ENCODE assay signal across 19 cellular contexts in genomic region chr10:66833861-66834260, GRCh38.
DNase-seq lines count a peak whose midpoint lies in the region; ATAC-seq and TF ChIP-seq lines count a peak whose summit lies in the region.
"Had no signal": no experiment of that assay in that cellular context is flagged by ENCODE, and none has a peak within 500 bp of the region (broad histone marks: within the 10 kb centered on the region; RNA-seq: fewer than 3 reads in every experiment).

No MANE protein-coding gene starts in this region.

- H3K36me3 ChIP-seq in HCT116 (ENCODE audit: control insufficient read depth in 1 of 2, insufficient read depth in 2 of 2, low read length in 2 of 2) (no peaks in the 10 kb centered on the region), RWPE2 (ENCODE audit: low read depth) (no peaks in the 10 kb centered on the region), neural progenitor cell (no peaks in the 10 kb centered on the region), SJCRH30 (no peaks in the 10 kb centered on the region)

- no peak overlapping the region for H3K9ac ChIP-seq in HCT116 (ENCODE audit: low read length)
- H3K9ac ChIP-seq in neural progenitor cell: no peak overlapping the region

- no peak overlapping the region for H3K27ac Mint-ChIP-seq in neural progenitor cell
- H3K27ac Mint-ChIP-seq in T-helper 17 cell: no peak overlapping the region
- no peak overlapping the region for H3K27ac Mint-ChIP-seq in natural killer cell
- H3K27ac Mint-ChIP-seq: CD4-positive, alpha-beta T cell had no signal

- no peak overlapping the region for H3K4me3 Mint-ChIP-seq in neural progenitor cell
- H3K4me3 Mint-ChIP-seq in T-helper 17 cell: no peak overlapping the region
- no peak overlapping the region for H3K4me3 Mint-ChIP-seq in natural killer cell
- H3K4me3 Mint-ChIP-seq: CD4-positive, alpha-beta T cell had no signal

- TF ChIP-seq CTCF in HCT116 (IDR thresholded peaks at IDR 0.05 in 2 of 3, conservative IDR thresholded peaks at IDR 0.05 in 1 of 3; ENCODE audit: borderline replicate concordance in 1 of 3, insufficient read depth in 1 of 3, low read depth in 2 of 3, low read length in 2 of 3): no peak
- no peak for TF ChIP-seq CTCF in RWPE2 (IDR thresholded peaks at IDR 0.05; ENCODE audit: poor library complexity, severe bottlenecking)
- no peak for TF ChIP-seq CTCF in fibroblast of the aortic adventitia (IDR thresholded peaks at IDR 0.05; ENCODE audit: insufficient read depth, low read length)
- no peak for TF ChIP-seq CTCF in neural progenitor cell (IDR thresholded peaks at IDR 0.05)
- TF ChIP-seq CTCF in natural killer cell (IDR thresholded peaks at IDR 0.05): no peak

- ATAC-seq in HCT116 (peak; percentile 72), RWPE2 (ENCODE audit: low read depth) (peak; percentile 60; the same call in 2 of the 3 replicates), T-helper 17 cell (no peak), natural killer cell (no peak)
- ATAC-seq: A549, K562 had no signal

- TF ChIP-seq RAD21 in HCT116 (IDR thresholded peaks at IDR 0.05; ENCODE audit: low read depth): no peak

- POLR2A ChIA-PET in HCT116 (lab: Charles Lee): no interaction called here

- H3K79me2 ChIP-seq in HCT116 (ENCODE audit: insufficient read depth, low read length): no peaks in the 10 kb centered on the region
- H3K79me2 ChIP-seq in neural progenitor cell (ENCODE audit: low read depth): no peaks in the 10 kb centered on the region

- CTCF ChIA-PET in HCT116 (lab: Charles Lee): no interaction called here

- H3K9me3 ChIP-seq in HCT116 (ENCODE audit: control insufficient read depth in 1 of 2, insufficient read depth in 1 of 2, low read depth in 1 of 2, low read length in 2 of 2) (no peaks in the 10 kb centered on the region), RWPE2 (ENCODE audit: severe bottlenecking) (no peaks in the 10 kb centered on the region), neural progenitor cell (ENCODE audit: low read depth) (no peaks in the 10 kb centered on the region), T-helper 17 cell (ENCODE audit: control insufficient read depth, low read length, poor library complexity, severe bottlenecking) (no peaks in the 10 kb centered on the region), SJCRH30 (replicated peaks) (no peaks in the 10 kb centered on the region)
- H3K9me3 ChIP-seq: A549, Caco-2 had no signal

- no peaks in the 10 kb centered on the region for H3K4me1 Mint-ChIP-seq in neural progenitor cell
- H3K4me1 Mint-ChIP-seq in T-helper 17 cell: no peaks in the 10 kb centered on the region
- H3K4me1 Mint-ChIP-seq in natural killer cell: no peaks in the 10 kb centered on the region

- intact Hi-C loops in HCT116 (cut with micrococcal nuclease): no loop called here
- intact Hi-C loops in natural killer cell (cut with micrococcal nuclease): no loop called here

- H3K4me1 ChIP-seq in HCT116 (ENCODE audit: control insufficient read depth in 1 of 2, insufficient read depth in 2 of 2, low read length in 2 of 2): peaks cover 0 to 34% of the 10 kb centered on the region in 2 experiments; a peak in 2 of 4 replicates
- H3K4me1 ChIP-seq in RWPE2 (ENCODE audit: insufficient read depth, poor library complexity, severe bottlenecking): peaks cover 17% of the 10 kb centered on the region
- peaks cover 31% of the 10 kb centered on the region for H3K4me1 ChIP-seq in neural progenitor cell
- H3K4me1 ChIP-seq in SJCRH30: peaks cover 4% of the 10 kb centered on the region; the same call in 1 of the 2 replicates
- H3K4me1 ChIP-seq: A549, Caco-2 had no signal

- H3K9me3 Mint-ChIP-seq in neural progenitor cell (no peaks in the 10 kb centered on the region), natural killer cell (peaks cover 7 to 15% of the 10 kb centered on the region in 2 donors)
- H3K9me3 Mint-ChIP-seq: CD4-positive, alpha-beta T cell had no signal

- BruUV-seq in HCT116 (replicated peaks; lab: Mats Ljungman, UMichigan): no TSS peak

- RAD21 ChIA-PET in HCT116 (lab: Charles Lee; ENCODE audit: low non-redundant PET in 1 of 2, low total read pairs in 2 of 2, uncharacterized antibody in 2 of 2, unreplicated experiment in 2 of 2): no interaction called here

- DNase-seq in HCT116 (ENCODE audit: low read depth, low spot score): no peak
- no peak for DNase-seq in RWPE2 (ENCODE audit: low spot score)
- DNase-seq in fibroblast of the aortic adventitia (ENCODE audit: low read depth): peak; percentile 15
- peak; percentile 50 for DNase-seq in neural progenitor cell (ENCODE audit: low spot score)
- DNase-seq in T-helper 17 cell: no peak
- DNase-seq in SJCRH30: no peak
- DNase-seq in natural killer cell: no peak
- DNase-seq: Caco-2; CD4-positive, alpha-beta T cell; DMS153; GF-D8; HCEC 1CT; MV-4-11; NCI-H1694 treated with DMSO at 0.1 percent for 48 hours; NCI-H2227 treated with DMSO at 0.1 percent for 48 hours; NCI-H510A treated with DMSO at 0.1 percent for 48 hours; NCI-H774 had no signal

- H4K20me1 ChIP-seq in HCT116 (ENCODE audit: insufficient read depth) (no peaks in the 10 kb centered on the region), neural progenitor cell (ENCODE audit: low read depth) (no peaks in the 10 kb centered on the region)

- no peaks in the 10 kb centered on the region for H3K36me3 Mint-ChIP-seq in neural progenitor cell
- H3K36me3 Mint-ChIP-seq in T-helper 17 cell (ENCODE audit: low read depth): no peaks in the 10 kb centered on the region
- no peaks in the 10 kb centered on the region for H3K36me3 Mint-ChIP-seq in natural killer cell

- no peaks in the 10 kb centered on the region for H3K27me3 ChIP-seq in HCT116 (ENCODE audit: insufficient read depth, low read length)
- H3K27me3 ChIP-seq in RWPE2 (ENCODE audit: insufficient read depth, poor library complexity, severe bottlenecking): no peaks in the 10 kb centered on the region
- H3K27me3 ChIP-seq in neural progenitor cell: no peaks in the 10 kb centered on the region
- H3K27me3 ChIP-seq in SJCRH30: no peaks in the 10 kb centered on the region

- H3K27me3 Mint-ChIP-seq in neural progenitor cell (ENCODE audit: insufficient read depth, low read depth): peaks cover 4% of the 10 kb centered on the region
- H3K27me3 Mint-ChIP-seq in T-helper 17 cell: no peaks in the 10 kb centered on the region
- no peaks in the 10 kb centered on the region for H3K27me3 Mint-ChIP-seq in natural killer cell (ENCODE audit: low read depth in 2 of 2)
- H3K27me3 Mint-ChIP-seq: CD4-positive, alpha-beta T cell had no signal

- no peak overlapping the region for H3K4me3 ChIP-seq in HCT116 (replicated peaks in 1 of 2; ENCODE audit: low read depth in 1 of 2, low read length in 2 of 2)
- no peak overlapping the region for H3K4me3 ChIP-seq in RWPE2 (ENCODE audit: severe bottlenecking)
- H3K4me3 ChIP-seq in fibroblast of the aortic adventitia (ENCODE audit: low read depth, low read length): no peak overlapping the region
- no peak overlapping the region for H3K4me3 ChIP-seq in neural progenitor cell
- H3K4me3 ChIP-seq in SJCRH30: no peak overlapping the region
- H3K4me3 ChIP-seq: A549, K562 had no signal

- no peak overlapping the region for H3K27ac ChIP-seq in HCT116 (ENCODE audit: low read depth, low read length)
- no peak overlapping the region for H3K27ac ChIP-seq in RWPE2 (ENCODE audit: poor library complexity, severe bottlenecking)
- H3K27ac ChIP-seq in neural progenitor cell: peak overlapping the region; percentile 35
- H3K27ac ChIP-seq in SJCRH30: no peak overlapping the region
- H3K27ac ChIP-seq: A549 had no signal

- H2AFZ ChIP-seq in HCT116 (ENCODE audit: low read depth, low read length, poor library complexity, severe bottlenecking) (peak overlapping the region; percentile 5), neural progenitor cell (replicated peaks) (no peak overlapping the region)

- H3K9me2 ChIP-seq in HCT116 (ENCODE audit: insufficient read depth): no peaks in the 10 kb centered on the region

- TF ChIP-seq POLR2A in HCT116 (IDR thresholded peaks at IDR 0.05; ENCODE audit: borderline replicate concordance, extremely low read depth, insufficient read depth, insufficient read length): no peak

- H3F3A ChIP-seq in neural progenitor cell (ENCODE audit: low read depth): peaks cover 10% of the 10 kb centered on the region

- H3K4me2 ChIP-seq in HCT116 (ENCODE audit: low read length): peak overlapping the region; percentile 39
- H3K4me2 ChIP-seq in neural progenitor cell: peak overlapping the region; percentile 51
- H3K4me2 ChIP-seq: A549 had no signal

TF ChIP-seq in HCT116, 20 proteins besides CTCF, POLR2A, EP300 and RAD21 (continues in another document):
- TF ChIP-seq ELF1 (IDR thresholded peaks at IDR 0.05; ENCODE audit: borderline replicate concordance, low read depth): no peak
- TF ChIP-seq, protein P1, sequence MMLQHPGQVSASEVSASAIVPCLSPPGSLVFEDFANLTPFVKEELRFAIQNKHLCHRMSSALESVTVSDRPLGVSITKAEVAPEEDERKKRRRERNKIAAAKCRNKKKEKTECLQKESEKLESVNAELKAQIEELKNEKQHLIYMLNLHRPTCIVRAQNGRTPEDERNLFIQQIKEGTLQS (IDR thresholded peaks at IDR 0.05): no peak
- TF ChIP-seq ZFX (IDR thresholded peaks at IDR 0.05): no peak
- TF ChIP-seq EGR1 (IDR thresholded peaks at IDR 0.05; ENCODE audit: low read depth): no peak
- no peak for TF ChIP-seq SP1 (IDR thresholded peaks at IDR 0.05; ENCODE audit: low read depth)
- TF ChIP-seq FOSL1 (IDR thresholded peaks at IDR 0.05; ENCODE audit: low read depth): no peak
- TF ChIP-seq, protein P2, sequence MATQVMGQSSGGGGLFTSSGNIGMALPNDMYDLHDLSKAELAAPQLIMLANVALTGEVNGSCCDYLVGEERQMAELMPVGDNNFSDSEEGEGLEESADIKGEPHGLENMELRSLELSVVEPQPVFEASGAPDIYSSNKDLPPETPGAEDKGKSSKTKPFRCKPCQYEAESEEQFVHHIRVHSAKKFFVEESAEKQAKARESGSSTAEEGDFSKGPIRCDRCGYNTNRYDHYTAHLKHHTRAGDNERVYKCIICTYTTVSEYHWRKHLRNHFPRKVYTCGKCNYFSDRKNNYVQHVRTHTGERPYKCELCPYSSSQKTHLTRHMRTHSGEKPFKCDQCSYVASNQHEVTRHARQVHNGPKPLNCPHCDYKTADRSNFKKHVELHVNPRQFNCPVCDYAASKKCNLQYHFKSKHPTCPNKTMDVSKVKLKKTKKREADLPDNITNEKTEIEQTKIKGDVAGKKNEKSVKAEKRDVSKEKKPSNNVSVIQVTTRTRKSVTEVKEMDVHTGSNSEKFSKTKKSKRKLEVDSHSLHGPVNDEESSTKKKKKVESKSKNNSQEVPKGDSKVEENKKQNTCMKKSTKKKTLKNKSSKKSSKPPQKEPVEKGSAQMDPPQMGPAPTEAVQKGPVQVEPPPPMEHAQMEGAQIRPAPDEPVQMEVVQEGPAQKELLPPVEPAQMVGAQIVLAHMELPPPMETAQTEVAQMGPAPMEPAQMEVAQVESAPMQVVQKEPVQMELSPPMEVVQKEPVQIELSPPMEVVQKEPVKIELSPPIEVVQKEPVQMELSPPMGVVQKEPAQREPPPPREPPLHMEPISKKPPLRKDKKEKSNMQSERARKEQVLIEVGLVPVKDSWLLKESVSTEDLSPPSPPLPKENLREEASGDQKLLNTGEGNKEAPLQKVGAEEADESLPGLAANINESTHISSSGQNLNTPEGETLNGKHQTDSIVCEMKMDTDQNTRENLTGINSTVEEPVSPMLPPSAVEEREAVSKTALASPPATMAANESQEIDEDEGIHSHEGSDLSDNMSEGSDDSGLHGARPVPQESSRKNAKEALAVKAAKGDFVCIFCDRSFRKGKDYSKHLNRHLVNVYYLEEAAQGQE (IDR thresholded peaks at IDR 0.05; ENCODE audit: low read depth): no peak
- no peak for TF ChIP-seq CBX3 (IDR thresholded peaks at IDR 0.05; ENCODE audit: low read depth)

Comparison
In these comparisons a context has a peak if more than half of its experiments do, and no peak if none do; other contexts are left out.
1. ATAC-seq: peak in HCT116 (single experiment) and RWPE2 (single experiment); none in T-helper 17 cell (single experiment) and natural killer cell (0 of 3).
2. DNase-seq: peak in fibroblast of the aortic adventitia (single experiment) and neural progenitor cell (single experiment); none in HCT116 (single experiment), RWPE2 (single experiment), T-helper 17 cell (0 of 3), SJCRH30 (0 of 2) and natural killer cell (single experiment).